Comparison of ENCODE assay signal across 12 cellular contexts in genomic region chr7:46131916-46132795, GRCh38.
DNase-seq lines count a peak whose midpoint lies in the region; ATAC-seq and TF ChIP-seq lines count a peak whose summit lies in the region.
"Had no signal": no experiment of that assay in that cellular context is flagged by ENCODE, and none has a peak within 500 bp of the region (broad histone marks: within the 10 kb centered on the region; RNA-seq: fewer than 3 reads in every experiment).

No MANE protein-coding gene starts in this region.

- in situ Hi-C loops in G401 (cut with HindIII; ENCODE audit: low sequenced_read_pairs), result no loop called here

- CTCF ChIA-PET in activated naive CD4-positive, alpha-beta T cell treated with anti-CD3 and anti-CD28 coated beads, Interleukin-2, amount 10 ng/mL, durations not matched to agents 7 days and 5 days (lab: Charles Lee), result no interaction called here

- no peaks in the 10 kb centered on the region for H4K20me1 ChIP-seq in neural progenitor cell (ENCODE audit: low read depth)

- no peak overlapping the region for H3K9ac ChIP-seq in NT2/D1 (ENCODE audit: insufficient read length, low read depth)
- H3K9ac ChIP-seq in endodermal cell (ENCODE audit: extremely low read depth, low read length, poor library complexity, severe bottlenecking), result no peak overlapping the region
- no peak overlapping the region for H3K9ac ChIP-seq in neural progenitor cell

- no peak overlapping the region for H2AFZ ChIP-seq in neural progenitor cell (replicated peaks)

- no peaks in the 10 kb centered on the region for H3K36me3 Mint-ChIP-seq in endodermal cell (ENCODE audit: low read depth)
- no peaks in the 10 kb centered on the region for H3K36me3 Mint-ChIP-seq in neural progenitor cell
- no peaks in the 10 kb centered on the region for H3K36me3 Mint-ChIP-seq in activated naive CD4-positive, alpha-beta T cell treated with anti-CD3 and anti-CD28 coated beads, Interleukin-2, amount 10 ng/mL, durations not matched to agents 7 days and 5 days

- no peaks in the 10 kb centered on the region for H3K4me1 ChIP-seq in NT2/D1 (ENCODE audit: insufficient read depth, insufficient read length)
- H3K4me1 ChIP-seq in endodermal cell (ENCODE audit: control insufficient read depth, insufficient read depth, low read length), result no peaks in the 10 kb centered on the region
- H3K4me1 ChIP-seq in neural progenitor cell, result no peaks in the 10 kb centered on the region
- H3K4me1 ChIP-seq: colonic mucosa had no signal

- H3K27me3 Mint-ChIP-seq in endodermal cell (ENCODE audit: insufficient read depth) (peaks cover 2% of the 10 kb centered on the region), neural progenitor cell (ENCODE audit: insufficient read depth, low read depth) (no peaks in the 10 kb centered on the region)
- no peaks in the 10 kb centered on the region for H3K27me3 Mint-ChIP-seq in activated naive CD4-positive, alpha-beta T cell treated with anti-CD3 and anti-CD28 coated beads, Interleukin-2, amount 10 ng/mL, durations not matched to agents 7 days and 5 days

- H3K9me3 ChIP-seq in NT2/D1 (ENCODE audit: insufficient read depth, low read length) (no peaks in the 10 kb centered on the region), endodermal cell (ENCODE audit: control insufficient read depth, low read length) (no peaks in the 10 kb centered on the region), neural progenitor cell (ENCODE audit: low read depth) (no peaks in the 10 kb centered on the region)
- H3K9me3 ChIP-seq: colonic mucosa had no signal

- TF ChIP-seq CTCF in endodermal cell (conservative IDR thresholded peaks at IDR 0.05), result peak; percentile 71
- TF ChIP-seq CTCF in neural progenitor cell (IDR thresholded peaks at IDR 0.05), result peak; percentile 42

- intact Hi-C loops in head of caudate nucleus (cut with DNase I), result no loop called here

- H3K4me2 ChIP-seq in neural progenitor cell, result no peak overlapping the region

- H3K36me3 ChIP-seq in NT2/D1 (ENCODE audit: insufficient read depth, insufficient read length, low read length) (no peaks in the 10 kb centered on the region), endodermal cell (ENCODE audit: control insufficient read depth, insufficient read depth, low read length) (no peaks in the 10 kb centered on the region), neural progenitor cell (no peaks in the 10 kb centered on the region)
- H3K36me3 ChIP-seq: colonic mucosa had no signal

- WGBS in endodermal cell (ENCODE audit: insufficient coverage in 1 of 2, insufficient read length in 1 of 2), 2 experiments, result 70 to 84% methylated on average over 6 to 8 of the region's 8 CpGs

- H3K27ac Mint-ChIP-seq in endodermal cell, result peak overlapping the region; percentile 31
- peak overlapping the region; percentile 39 for H3K27ac Mint-ChIP-seq in neural progenitor cell
- no peak overlapping the region for H3K27ac Mint-ChIP-seq in activated naive CD4-positive, alpha-beta T cell treated with anti-CD3 and anti-CD28 coated beads, Interleukin-2, amount 10 ng/mL, durations not matched to agents 7 days and 5 days
- H3K27ac Mint-ChIP-seq: T-helper 1 cell treated with Interleukin-12 subunit alpha and Interleukin-12 subunit beta and Interleukin-4 antibody, amounts not matched to agents 30 μg/mL and 1 μg/mL, for 36 hours had no signal

- H3K27ac ChIP-seq in endodermal cell (ENCODE audit: low read depth, low read length) (no peak overlapping the region), neural progenitor cell (no peak overlapping the region)
- H3K27ac ChIP-seq: colonic mucosa had no signal

- no peak overlapping the region for H3K4me3 ChIP-seq in NT2/D1 (ENCODE audit: insufficient read length, low read depth)
- H3K4me3 ChIP-seq in endodermal cell (ENCODE audit: low read length), result no peak overlapping the region
- no peak overlapping the region for H3K4me3 ChIP-seq in neural progenitor cell
- H3K4me3 ChIP-seq: colonic mucosa had no signal

- no peaks in the 10 kb centered on the region for H3K27me3 ChIP-seq in NT2/D1 (ENCODE audit: insufficient read depth, insufficient read length)
- H3K27me3 ChIP-seq in endodermal cell (ENCODE audit: control insufficient read depth, insufficient read depth, low read length, poor library complexity, severe bottlenecking), result no peaks in the 10 kb centered on the region
- H3K27me3 ChIP-seq in neural progenitor cell, result no peaks in the 10 kb centered on the region
- H3K27me3 ChIP-seq: colonic mucosa had no signal

- peak; percentile 17 for DNase-seq in G401 (ENCODE audit: low spot score)
- peak; percentile 54 for DNase-seq in NT2/D1 (ENCODE audit: low read depth, low spot score)
- DNase-seq in endodermal cell, result peak; percentile 81
- DNase-seq in neural progenitor cell (ENCODE audit: low spot score), result peak; percentile 71
- no peak for DNase-seq in head of caudate nucleus
- no peak for DNase-seq in activated naive CD4-positive, alpha-beta T cell treated with anti-CD3 and anti-CD28 coated beads, Interleukin-2, amount 10 ng/mL, durations not matched to agents 7 days and 5 days
- DNase-seq: activated CD8-positive, alpha-beta memory T cell treated with anti-CD3 and anti-CD28 coated beads, Interleukin-2, amount 50 U/mL, for 48 hours; colonic mucosa; occipital lobe had no signal

- H3K9me3 Mint-ChIP-seq in endodermal cell, result no peaks in the 10 kb centered on the region
- peaks cover 2% of the 10 kb centered on the region for H3K9me3 Mint-ChIP-seq in neural progenitor cell
- no peaks in the 10 kb centered on the region for H3K9me3 Mint-ChIP-seq in activated naive CD4-positive, alpha-beta T cell treated with anti-CD3 and anti-CD28 coated beads, Interleukin-2, amount 10 ng/mL, durations not matched to agents 7 days and 5 days
- H3K9me3 Mint-ChIP-seq: T-helper 1 cell treated with Interleukin-12 subunit alpha and Interleukin-12 subunit beta and Interleukin-4 antibody, amounts not matched to agents 30 μg/mL and 1 μg/mL, for 36 hours had no signal

- H3K4me3 Mint-ChIP-seq in endodermal cell (no peak overlapping the region), neural progenitor cell (no peak overlapping the region)
- H3K4me3 Mint-ChIP-seq in activated naive CD4-positive, alpha-beta T cell treated with anti-CD3 and anti-CD28 coated beads, Interleukin-2, amount 10 ng/mL, durations not matched to agents 7 days and 5 days, result no peak overlapping the region
- H3K4me3 Mint-ChIP-seq: T-helper 1 cell treated with Interleukin-12 subunit alpha and Interleukin-12 subunit beta and Interleukin-4 antibody, amounts not matched to agents 30 μg/mL and 1 μg/mL, for 36 hours had no signal

- H3K4me1 Mint-ChIP-seq in endodermal cell, result peaks cover 2% of the 10 kb centered on the region
- peaks cover 22% of the 10 kb centered on the region for H3K4me1 Mint-ChIP-seq in neural progenitor cell
- H3K4me1 Mint-ChIP-seq in activated naive CD4-positive, alpha-beta T cell treated with anti-CD3 and anti-CD28 coated beads, Interleukin-2, amount 10 ng/mL, durations not matched to agents 7 days and 5 days, result no peaks in the 10 kb centered on the region

- no peaks in the 10 kb centered on the region for H3K79me2 ChIP-seq in neural progenitor cell (ENCODE audit: low read depth)

- ATAC-seq in HG03280 (IDR thresholded peaks at IDR 0.05; ENCODE audit: unreplicated experiment) (no peak), GM18517 (IDR thresholded peaks at IDR 0.05; ENCODE audit: unreplicated experiment) (no peak)

- H3F3A ChIP-seq in neural progenitor cell (ENCODE audit: low read depth), result no peaks in the 10 kb centered on the region

Comparison
In these comparisons a context has a peak if more than half of its experiments do, and no peak if none do; other contexts are left out.
1. DNase-seq: peak in G401 (single experiment), NT2/D1 (single experiment), endodermal cell (single experiment) and neural progenitor cell (single experiment); none in head of caudate nucleus (0 of 42) and activated naive CD4-positive, alpha-beta T cell treated with anti-CD3 and anti-CD28 coated beads, Interleukin-2, amount 10 ng/mL, durations not matched to agents 7 days and 5 days (single experiment).